ENCODE assay signal across 8 cellular contexts in genomic region chr20:37693629-37694626, GRCh38. TPM values are rescaled to one million over a fixed set of nuclear protein-coding genes. Genes with fewer than 3 reads are reported as not detected.
DNase-seq lines count a peak whose midpoint lies in the region; ATAC-seq and TF ChIP-seq lines count a peak whose summit lies in the region.

Gene CTNNBL1 (plus strand): TSS chr20:37694030. CDS start chr20:37694123, 93 bp downstream.

- no peaks in the 10 kb centered on the region for H3K9me3 Mint-ChIP-seq in WTC11
- H3K9me3 Mint-ChIP-seq in immature natural killer cell, result no peaks in the 10 kb centered on the region

- POLR2A ChIA-PET in WTC11 (lab: Charles Lee), result interaction anchor here (0.8 kb wide), 1 partner anchor 64 kb away, joined by 3 read pairs; no protein-coding TSS in a partner anchor

- H3K36me3 Mint-ChIP-seq in WTC11 (no peaks in the 10 kb centered on the region), immature natural killer cell (no peaks in the 10 kb centered on the region)

- TF ChIP-seq CTCF in AG09309 (IDR thresholded peaks at IDR 0.05; ENCODE audit: control insufficient read depth, insufficient read depth, low read depth, low read length, missing control alignments) (no peak), WTC11 (IDR thresholded peaks at IDR 0.05) (no peak), cardiac fibroblast (IDR thresholded peaks at IDR 0.05; ENCODE audit: low read depth, low read length) (no peak), spleen (IDR thresholded peaks at IDR 0.05 in 8 of 11, conservative IDR thresholded peaks at IDR 0.05 in 3 of 11) (peak in 3 of 11 experiments; percentile 13 to 32 (median 13))

- intact Hi-C loops in spleen (cut with DNase I; ENCODE audit: low total_unique reads), result no loop called here

- ATAC-seq in GM19023 (IDR thresholded peaks at IDR 0.05; ENCODE audit: unreplicated experiment) (peak; percentile 78), HG03196 (IDR thresholded peaks at IDR 0.05; ENCODE audit: unreplicated experiment) (peak; percentile 84), WTC11 (peak; percentile 96)

- H3K4me3 Mint-ChIP-seq in WTC11, result peak within 1 kb of the TSS; percentile 99
- H3K4me3 Mint-ChIP-seq in immature natural killer cell, result peak within 1 kb of the TSS; percentile 95 to 100 (median 98)

- H3K4me1 Mint-ChIP-seq in WTC11 (peaks cover 5% of the 10 kb centered on the region), immature natural killer cell (peaks cover 24 to 44% of the 10 kb centered on the region in 2 donors)

- no peak within 1 kb of the TSS; the same call in 1 of the 2 replicates for H3K27ac Mint-ChIP-seq in WTC11
- H3K27ac Mint-ChIP-seq in immature natural killer cell, result peak within 1 kb of the TSS; percentile 92 to 97 (median 95)

- CTCF ChIA-PET in WTC11 (lab: Charles Lee), result interaction anchor here (1.0 to 2.5 kb wide), 2 partner anchors 32 to 129 kb away, joined by 5 to 11 read pairs; no protein-coding TSS in a partner anchor

- DNase-seq in AG09309 (ENCODE audit: low read depth) (peak; percentile 89), NCI-H345 (lab: John Stamatoyannopoulos, UW) (peak; percentile 99), WTC11 (ENCODE audit: low spot score) (peak; percentile 99), cardiac fibroblast (ENCODE audit: low read depth in 2 of 2) (peak; percentile 97 to 98), immature natural killer cell (peak; percentile 95), spleen (peak; percentile 99)

- H3K4me3 ChIP-seq in AG09309 (ENCODE audit: control insufficient read depth, low read depth, low read length) (peak within 1 kb of the TSS; percentile 79), cardiac fibroblast (replicated peaks in 1 of 2; ENCODE audit: low read depth in 2 of 2, low read length in 2 of 2) (peak within 1 kb of the TSS; percentile 90 to 94), spleen (peak within 1 kb of the TSS; percentile 71 to 87 (median 78))

- H3K27me3 Mint-ChIP-seq in WTC11 (ENCODE audit: low read depth), result peaks cover 19% of the 10 kb centered on the region
- peaks cover 12 to 17% (median 12%) of the 10 kb centered on the region in 3 donors for H3K27me3 Mint-ChIP-seq in immature natural killer cell (ENCODE audit: low read depth in 3 of 3)

- 1 to 2% (median 2%) methylated on average over 52 to 54 of the region's 54 CpGs for WGBS in spleen, 5 donors

- peak; percentile 53 to 85 (median 60) for TF ChIP-seq POLR2A in spleen (IDR thresholded peaks at IDR 0.05)

- peaks cover 0 to 6% (median 0%) of the 10 kb centered on the region in 6 donors for H3K36me3 ChIP-seq in spleen

- H3K9me3 ChIP-seq in spleen, result no peaks in the 10 kb centered on the region

- H3K27ac ChIP-seq in spleen, result peak within 1 kb of the TSS; percentile 76 to 90 (median 84)

- peaks cover 15 to 56% (median 48%) of the 10 kb centered on the region in 6 donors for H3K4me1 ChIP-seq in spleen

- H3K27me3 ChIP-seq in spleen (replicated peaks in 1 of 7), result peaks cover 0 to 31% (median 0%) of the 10 kb centered on the region in 7 donors

TF ChIP-seq in WTC11, 78 proteins besides CTCF, POLR2A, EP300 and RAD21 (continues in another document):
- TF ChIP-seq GABPB1 (CRISPR knock-in tag; IDR thresholded peaks at IDR 0.05) (peak; percentile 82), HMGXB4 (CRISPR knock-in tag; IDR thresholded peaks at IDR 0.05) (no peak), ZNF138 (CRISPR knock-in tag; conservative IDR thresholded peaks at IDR 0.05) (no peak), ZBTB21 (CRISPR knock-in tag; IDR thresholded peaks at IDR 0.05; ENCODE audit: borderline replicate concordance) (peak; percentile 40; the same call in 1 of the 2 replicates), USF2 (CRISPR knock-in tag; IDR thresholded peaks at IDR 0.05) (peak; percentile 32; the same call in 1 of the 2 replicates), ZNF532 (CRISPR knock-in tag; IDR thresholded peaks at IDR 0.05; ENCODE audit: borderline replicate concordance) (no peak), SP1 (CRISPR knock-in tag; conservative IDR thresholded peaks at IDR 0.05) (peak; percentile 78), GRHL2 (CRISPR knock-in tag; IDR thresholded peaks at IDR 0.05; ENCODE audit: insufficient replicate concordance, severe bottlenecking) (no peak), TP53 (CRISPR knock-in tag; IDR thresholded peaks at IDR 0.05) (no peak), ERG (CRISPR knock-in tag; IDR thresholded peaks at IDR 0.05) (no peak), NFYB (CRISPR knock-in tag; conservative IDR thresholded peaks at IDR 0.05; ENCODE audit: low read depth) (peak; percentile 96), GTF2I (CRISPR knock-in tag; conservative IDR thresholded peaks at IDR 0.05) (no peak), OVOL2 (CRISPR knock-in tag; IDR thresholded peaks at IDR 0.05; ENCODE audit: borderline replicate concordance) (no peak), MAX (CRISPR knock-in tag; IDR thresholded peaks at IDR 0.05) (peak; percentile 54; the same call in 1 of the 2 replicates), FOXK1 (CRISPR knock-in tag; IDR thresholded peaks at IDR 0.05) (peak; percentile 89), CREM (CRISPR knock-in tag; IDR thresholded peaks at IDR 0.05) (peak; percentile 60; the same call in 1 of the 2 replicates), ZNF396 (CRISPR knock-in tag; IDR thresholded peaks at IDR 0.05; ENCODE audit: borderline replicate concordance) (no peak)

RNA-seq across cellular contexts. Expression of gene CTNNBL1, which starts in this region (rescaled TPM):
- total RNA-seq in WTC11 (2021) (64.4 to 69.3 TPM (median 64.4 TPM) in 3 replicates), spleen (100 to 1,000 TPM in 2 of 7 donors, 10 to 100 TPM in 5; 46.5 to 135 (median 90.7) TPM)
- polyA plus RNA-seq in immature natural killer cell (100 to 1,000 TPM in 2 of 3 donors, 10 to 100 TPM in 1; 99.5 to 109 (median 105) TPM), spleen (100 to 1,000 TPM in 1 of 3 donors, 10 to 100 TPM in 2; 70.4 to 101 (median 75.1) TPM)

Comparison
In these comparisons a context has a peak if more than half of its experiments do, and no peak if none do; other contexts are left out.
1. Peak in every context shown above with its lines: DNase-seq, ATAC-seq, H3K4me3 ChIP-seq and H3K27ac ChIP-seq.